ENCODE assay signal across 1 cellular context in genomic region chr13:83450586-83450985, GRCh38.
TF ChIP-seq lines count a peak whose summit lies in the region.

No MANE protein-coding gene starts in this region.

TF ChIP-seq in GM23338, 12 proteins besides CTCF, POLR2A, EP300 and RAD21 (continued from another document):
- no peak for TF ChIP-seq ETS1 (IDR thresholded peaks at IDR 0.05)
- TF ChIP-seq REST (IDR thresholded peaks at IDR 0.05; ENCODE audit: unreplicated experiment) = no peak
- no peak for TF ChIP-seq ZNF462 (CRISPR knock-in tag; IDR thresholded peaks at IDR 0.05)
- TF ChIP-seq JUNB (IDR thresholded peaks at IDR 0.05; ENCODE audit: unreplicated experiment) = no peak
- TF ChIP-seq CREB1 (CRISPR knock-in tag; IDR thresholded peaks at IDR 0.05; ENCODE audit: low read depth) = no peak
- no peak for TF ChIP-seq EZH2phosphoT487 (IDR thresholded peaks at IDR 0.05; ENCODE audit: unreplicated experiment)
- TF ChIP-seq EZH2 (IDR thresholded peaks at IDR 0.05; ENCODE audit: low read depth, unreplicated experiment) = no peak
- TF ChIP-seq NANOG (IDR thresholded peaks at IDR 0.05; ENCODE audit: borderline replicate concordance) = no peak
- TF ChIP-seq POLR2AphosphoS5 (IDR thresholded peaks at IDR 0.05; ENCODE audit: low read depth) = no peak
